In the genomic region with DNA sequence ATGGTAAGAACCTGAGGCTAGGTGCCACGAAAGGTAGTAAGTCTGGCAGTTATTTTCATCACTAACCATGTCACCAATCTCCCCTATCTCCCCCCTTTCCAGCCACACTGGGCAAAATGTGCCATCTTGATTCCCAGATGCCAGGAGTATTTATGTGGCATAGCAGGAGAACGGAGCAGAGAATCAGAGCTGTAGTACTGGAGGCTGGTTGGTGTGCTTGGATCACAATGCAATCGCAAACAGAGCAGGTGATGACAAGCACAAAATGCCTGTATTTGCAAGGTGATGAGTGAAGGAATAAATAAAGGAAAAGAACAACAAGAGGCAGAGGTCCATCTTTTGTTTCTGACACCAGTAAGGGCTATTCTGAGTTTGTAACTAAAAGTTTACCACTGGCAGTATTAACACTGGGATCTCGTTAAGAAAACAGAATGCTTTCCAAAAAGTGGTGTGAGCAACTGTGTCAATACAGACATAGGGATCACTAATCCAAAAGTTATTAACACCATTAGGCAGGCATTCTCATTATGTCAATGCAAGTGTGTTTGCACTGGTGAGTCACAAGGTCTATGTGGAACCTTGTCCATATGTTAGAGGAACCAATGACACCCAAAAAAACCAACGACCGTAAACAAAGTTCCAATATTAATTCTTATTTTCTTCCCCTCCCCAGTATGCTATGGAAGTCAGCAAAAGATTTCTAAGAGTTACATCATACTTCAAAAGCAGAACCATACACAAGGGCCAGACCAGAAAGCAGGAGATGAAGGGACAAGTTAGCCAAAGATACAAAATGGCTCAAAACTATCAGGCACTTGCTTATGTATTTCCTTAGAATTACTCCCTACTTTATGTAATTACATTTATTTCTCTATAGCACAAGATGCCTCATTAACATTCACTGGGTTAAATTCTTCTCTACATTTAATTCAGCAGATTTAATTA, we compare ENCODE assay signal across 10 cellular contexts.
DNase-seq lines count a peak whose midpoint lies in the region; ATAC-seq, FAIRE-seq and TF ChIP-seq lines count a peak whose summit lies in the region.
"Had no signal": no experiment of that assay in that cellular context is flagged by ENCODE, and none has a peak within 500 bp of the region (broad histone marks: within the 10 kb centered on the region; RNA-seq: fewer than 3 reads in every experiment).

No MANE protein-coding gene starts in this region.

- H3K27ac ChIP-seq in HL-60 (replicated peaks) (peak overlapping the region; percentile 18), WERI-Rb-1 (no peak overlapping the region)
- H3K27ac ChIP-seq: testis had no signal

- H3K27me3 Mint-ChIP-seq in activated T-helper 17 cell treated with anti-CD3 and anti-CD28 coated beads, Interleukin-2, amount 50 U/mL, for 72 hours, result no peaks in the 10 kb centered on the region

- no peaks in the 10 kb centered on the region for H3K36me3 ChIP-seq in WERI-Rb-1
- H3K36me3 ChIP-seq in BE2C, result no peaks in the 10 kb centered on the region

- H3K4me3 Mint-ChIP-seq in activated T-helper 17 cell treated with anti-CD3 and anti-CD28 coated beads, Interleukin-2, amount 50 U/mL, for 72 hours, result peak overlapping the region; percentile 49

- FAIRE-seq in islet of Langerhans (lab: Jason Lieb, UNC), result peak; percentile 95

- ATAC-seq in activated T-helper 17 cell treated with anti-CD3 and anti-CD28 coated beads, Interleukin-2, amount 50 U/mL, for 72 hours (replicated peaks), result no peak
- ATAC-seq in HG02973 (IDR thresholded peaks at IDR 0.05; ENCODE audit: unreplicated experiment), result no peak

- peaks cover 69% of the 10 kb centered on the region for H3K4me1 Mint-ChIP-seq in activated T-helper 17 cell treated with anti-CD3 and anti-CD28 coated beads, Interleukin-2, amount 50 U/mL, for 72 hours

- no peaks in the 10 kb centered on the region for H3K9me3 ChIP-seq in WERI-Rb-1 (ENCODE audit: severe bottlenecking)
- H3K9me3 ChIP-seq in BE2C, result no peaks in the 10 kb centered on the region
- H3K9me3 ChIP-seq: testis had no signal

- peak overlapping the region; percentile 79 for H3K27ac Mint-ChIP-seq in activated T-helper 17 cell treated with anti-CD3 and anti-CD28 coated beads, Interleukin-2, amount 50 U/mL, for 72 hours

- no peak overlapping the region for H3K4me3 ChIP-seq in AG10803 (ENCODE audit: low read length)
- no peak overlapping the region for H3K4me3 ChIP-seq in HL-60 (replicated peaks; ENCODE audit: insufficient read depth, low read length)
- H3K4me3 ChIP-seq in WERI-Rb-1 (ENCODE audit: low read depth, low read length), result no peak overlapping the region
- H3K4me3 ChIP-seq in BE2C (ENCODE audit: low read depth, low read length), result no peak overlapping the region
- H3K4me3 ChIP-seq: lung, testis had no signal

- H3K9me3 Mint-ChIP-seq in activated T-helper 17 cell treated with anti-CD3 and anti-CD28 coated beads, Interleukin-2, amount 50 U/mL, for 72 hours, result no peaks in the 10 kb centered on the region

- no peaks in the 10 kb centered on the region for H3K4me1 ChIP-seq in BE2C
- H3K4me1 ChIP-seq: testis had no signal

- H3K36me3 Mint-ChIP-seq in activated T-helper 17 cell treated with anti-CD3 and anti-CD28 coated beads, Interleukin-2, amount 50 U/mL, for 72 hours (ENCODE audit: low read depth), result peaks cover 99% of the 10 kb centered on the region

- H3K27me3 ChIP-seq in HL-60 (ENCODE audit: insufficient read depth, poor library complexity, severe bottlenecking), result no peaks in the 10 kb centered on the region
- no peaks in the 10 kb centered on the region for H3K27me3 ChIP-seq in WERI-Rb-1 (ENCODE audit: insufficient read depth, low read depth, severe bottlenecking)
- no peaks in the 10 kb centered on the region for H3K27me3 ChIP-seq in BE2C
- H3K27me3 ChIP-seq: testis had no signal

- DNase-seq in AG10803 (ENCODE audit: low read depth) (peak; percentile 39), HL-60 (ENCODE audit: low read depth in 1 of 2, low spot score in 1 of 2) (peak; percentile 26 to 36), WERI-Rb-1 (no peak), BE2C (no peak)
- no peak for DNase-seq in activated CD4-positive, alpha-beta T cell treated with anti-CD3 and anti-CD28 coated beads, Interleukin-2, amount 50 U/mL, for 4 hours
- DNase-seq: testis had no signal

- TF ChIP-seq CTCF in AG10803 (conservative IDR thresholded peaks at IDR 0.05; ENCODE audit: low read length) (no peak), HL-60 (IDR thresholded peaks at IDR 0.05; ENCODE audit: insufficient read depth, low read length) (no peak), WERI-Rb-1 (IDR thresholded peaks at IDR 0.05; ENCODE audit: low read depth, low read length) (no peak), BE2C (IDR thresholded peaks at IDR 0.05; ENCODE audit: low read depth, low read length) (no peak)

Comparison
In these comparisons a context has a peak if more than half of its experiments do, and no peak if none do; other contexts are left out.
1. DNase-seq: peak in AG10803 (single experiment) and HL-60 (2 of 2); none in WERI-Rb-1 (single experiment), BE2C (single experiment) and activated CD4-positive, alpha-beta T cell treated with anti-CD3 and anti-CD28 coated beads, Interleukin-2, amount 50 U/mL, for 4 hours (0 of 2).